8 cellular contexts compared by ENCODE assay signal in genomic region chr16:89922884-89923639, GRCh38. TPM values are rescaled to one million over a fixed set of nuclear protein-coding genes. Genes with fewer than 3 reads are reported as not detected.
DNase-seq lines count a peak whose midpoint lies in the region; ATAC-seq and TF ChIP-seq lines count a peak whose summit lies in the region.

TSS of gene TUBB3 (plus strand) at chr16:89923342. CDS start at chr16:89923402, 60 bp downstream.

- H3K27ac ChIP-seq in C4-2B (peak within 1 kb of the TSS; percentile 40; the same call in 1 of the 2 replicates), esophagus muscularis mucosa (replicated peaks in 1 of 4) (peak within 1 kb of the TSS; percentile 73 to 88 (median 78)), upper lobe of left lung (peak within 1 kb of the TSS; percentile 54 to 78 (median 76))

- peaks cover 6 to 98% (median 29%) of the 10 kb centered on the region in 4 donors for H3K27me3 ChIP-seq in esophagus muscularis mucosa
- H3K27me3 ChIP-seq in mononuclear cell (ENCODE audit: insufficient read depth, low read length): peaks cover 48% of the 10 kb centered on the region
- peaks cover 0 to 35% (median 27%) of the 10 kb centered on the region in 4 donors for H3K27me3 ChIP-seq in upper lobe of left lung

- ATAC-seq in GM18909 (IDR thresholded peaks at IDR 0.05; ENCODE audit: poor library complexity, unreplicated experiment) (peak; percentile 51), upper lobe of left lung (ENCODE audit: low FRiP score in 2 of 2) (peak in 1 of 2 donors; percentile 71)

- TF ChIP-seq POLR2A in esophagus muscularis mucosa (IDR thresholded peaks at IDR 0.05; ENCODE audit: low read depth) (peak; percentile 4), upper lobe of left lung (IDR thresholded peaks at IDR 0.05) (peak in 3 of 4 donors; percentile 27 to 71 (median 52))

- intact Hi-C loops in activated CD4-positive, alpha-beta memory T cell treated with anti-CD3 and anti-CD28 coated beads for 36 hours (cut with micrococcal nuclease): loop anchor here (5.0 to 10.0 kb wide), 3 partner anchors 51 to 221 kb away; partner anchors contain the start of genes FANCA, SPATA2L and TCF25
- intact Hi-C loops in esophagus muscularis mucosa (cut with DNase I): no loop called here

- no peaks in the 10 kb centered on the region for H3K9me3 Mint-ChIP-seq in activated CD4-positive, alpha-beta memory T cell treated with anti-CD3 and anti-CD28 coated beads for 36 hours

- no peaks in the 10 kb centered on the region for H3K36me3 ChIP-seq in esophagus muscularis mucosa
- no peaks in the 10 kb centered on the region for H3K36me3 ChIP-seq in upper lobe of left lung

- DNase-seq in NCI-H2107 treated with DMSO at 0.1 percent for 48 hours (lab: John Stamatoyannopoulos, UW; ENCODE audit: unreplicated experiment) (peak; percentile 48), esophagus muscularis mucosa (ENCODE audit: extremely low spot score) (no peak), upper lobe of left lung (peak; percentile 56 to 94), activated gamma-delta T cell (lab: John Stamatoyannopoulos, UW) (no peak)
- DNase-seq in activated CD4-positive, alpha-beta memory T cell treated with anti-CD3 and anti-CD28 coated beads for 36 hours: peak; percentile 55

- no peak within 1 kb of the TSS for H3K27ac Mint-ChIP-seq in activated CD4-positive, alpha-beta memory T cell treated with anti-CD3 and anti-CD28 coated beads for 36 hours

- POLR2A ChIA-PET in activated CD4-positive, alpha-beta memory T cell treated with anti-CD3 and anti-CD28 coated beads for 36 hours (lab: Charles Lee): interaction anchor here (0.8 to 1.3 kb wide), 2 partner anchors 11 to 28 kb away, joined by 3 read pairs; no protein-coding TSS in a partner anchor

- TF ChIP-seq EP300 in esophagus muscularis mucosa (IDR thresholded peaks at IDR 0.05) (no peak), upper lobe of left lung (IDR thresholded peaks at IDR 0.05) (no peak)

- TF ChIP-seq CTCF in C4-2B (conservative IDR thresholded peaks at IDR 0.05) (no peak), esophagus muscularis mucosa (IDR thresholded peaks at IDR 0.05) (no peak), upper lobe of left lung (IDR thresholded peaks at IDR 0.05) (peak in 1 of 6 experiments; percentile 6)

- CTCF ChIA-PET in activated CD4-positive, alpha-beta memory T cell treated with anti-CD3 and anti-CD28 coated beads for 36 hours (lab: Charles Lee): interaction anchor here (0.9 to 3.8 kb wide), 3 partner anchors 12 to 223 kb away, joined by 3 to 22 read pairs (median 4); no protein-coding TSS in a partner anchor

- H3K27me3 Mint-ChIP-seq in activated CD4-positive, alpha-beta memory T cell treated with anti-CD3 and anti-CD28 coated beads for 36 hours: peaks cover 48% of the 10 kb centered on the region

- H3K36me3 Mint-ChIP-seq in activated CD4-positive, alpha-beta memory T cell treated with anti-CD3 and anti-CD28 coated beads for 36 hours: no peaks in the 10 kb centered on the region

- H3K4me1 ChIP-seq in esophagus muscularis mucosa (peaks cover 59 to 84% (median 70%) of the 10 kb centered on the region in 4 donors), mononuclear cell (ENCODE audit: insufficient read depth, low read length) (peaks cover 61% of the 10 kb centered on the region), upper lobe of left lung (peaks cover 52 to 67% (median 60%) of the 10 kb centered on the region in 4 donors)

- H3K9me3 ChIP-seq in esophagus muscularis mucosa: no peaks in the 10 kb centered on the region
- H3K9me3 ChIP-seq in mononuclear cell (ENCODE audit: low read depth, low read length): no peaks in the 10 kb centered on the region
- H3K9me3 ChIP-seq in upper lobe of left lung: no peaks in the 10 kb centered on the region

- H3K4me3 Mint-ChIP-seq in activated CD4-positive, alpha-beta memory T cell treated with anti-CD3 and anti-CD28 coated beads for 36 hours: peak within 1 kb of the TSS; percentile 59

- peak within 1 kb of the TSS; percentile 59 to 76 (median 62) for H3K4me3 ChIP-seq in esophagus muscularis mucosa
- H3K4me3 ChIP-seq in mononuclear cell (ENCODE audit: low read length): peak within 1 kb of the TSS; percentile 26
- peak within 1 kb of the TSS; percentile 18 to 61 (median 56) for H3K4me3 ChIP-seq in upper lobe of left lung

- WGBS in esophagus muscularis mucosa: 1% methylated on average over 31 of the region's 88 CpGs
- 0 to 1% methylated on average over 1 to 14 of the region's 88 CpGs for WGBS in upper lobe of left lung, 2 donors

- H3K4me1 Mint-ChIP-seq in activated CD4-positive, alpha-beta memory T cell treated with anti-CD3 and anti-CD28 coated beads for 36 hours (ENCODE audit: low read depth): peaks cover 46% of the 10 kb centered on the region

RNA-seq across cellular contexts. Expression of gene TUBB3, which starts in this region (rescaled TPM):
- 1 to 10 TPM in 1 of 2 experiments, under 1 TPM in 1; 0.99 to 1.4 TPM for total RNA-seq in activated CD4-positive, alpha-beta memory T cell treated with anti-CD3 and anti-CD28 coated beads for 36 hours
- total RNA-seq in esophagus muscularis mucosa (10 to 100 TPM in 3 of 4 donors, 1 to 10 TPM in 1; 2.5 to 19.5 (median 12.9) TPM), mononuclear cell (0.21 TPM), upper lobe of left lung (1 to 10 TPM in 3 of 6 donors, under 1 TPM in 2, not detected in 1; 0.33 to 9.2 (median 2.1) TPM)

Comparison
In these comparisons a context has a peak if more than half of its experiments do, and no peak if none do; other contexts are left out.
1. DNase-seq: peak in NCI-H2107 treated with DMSO at 0.1 percent for 48 hours (single experiment), activated CD4-positive, alpha-beta memory T cell treated with anti-CD3 and anti-CD28 coated beads for 36 hours (single experiment) and upper lobe of left lung (2 of 2); none in esophagus muscularis mucosa (single experiment) and activated gamma-delta T cell (single experiment).
2. Peak in every context shown above with its lines, with median percentiles within 50 percentile points of each other: H3K27ac ChIP-seq and H3K4me3 ChIP-seq.